7 cellular contexts compared by ENCODE assay signal in genomic region chr2:217588266-217588665, GRCh38.
"Had no signal": no experiment of that assay in that cellular context is flagged by ENCODE, and none has a peak within 500 bp of the region (broad histone marks: within the 10 kb centered on the region; RNA-seq: fewer than 3 reads in every experiment).

No MANE protein-coding gene starts in this region.

- H2AFZ ChIP-seq: GM23248 had no signal

- H3K4me3 ChIP-seq: GM23248, HAP-1 had no signal

- H3K27ac ChIP-seq: GM23248, HL-60 had no signal

- FAIRE-seq: HepG2 had no signal

- H3K36me3 ChIP-seq: HAP-1 had no signal

- H3K4me1 ChIP-seq: HAP-1 had no signal

- H3K9ac ChIP-seq: GM23248 had no signal

- H3K9me3 ChIP-seq: HAP-1 had no signal

- DNase-seq: GM23248, GOT3, H7, HFFc6 had no signal
